In the genomic region with DNA sequence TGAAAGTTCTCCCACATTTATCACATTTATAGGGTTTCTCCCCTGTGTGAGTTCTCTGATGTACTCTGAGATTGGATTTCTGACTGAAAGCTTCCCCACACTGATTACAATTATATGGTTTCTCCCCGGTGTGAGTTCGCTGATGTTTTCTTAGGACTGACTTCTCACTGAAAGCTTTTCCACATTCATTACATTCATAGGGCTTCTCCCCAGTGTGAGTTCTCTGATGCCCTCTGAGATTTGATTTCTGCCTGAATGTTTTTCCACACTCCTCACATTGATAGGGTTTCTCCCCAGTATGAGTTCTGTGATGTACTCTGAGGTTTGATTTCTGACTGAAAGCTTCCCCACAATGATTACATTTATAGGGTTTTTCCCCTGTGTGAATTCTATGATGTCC, we compare ENCODE assay signal across 21 cellular contexts. TPM values are rescaled to one million over a fixed set of nuclear protein-coding genes. Genes with fewer than 3 reads are reported as not detected.
DNase-seq lines count a peak whose midpoint lies in the region; ATAC-seq, FAIRE-seq and TF ChIP-seq lines count a peak whose summit lies in the region.
"Had no signal": no experiment of that assay in that cellular context is flagged by ENCODE, and none has a peak within 500 bp of the region (broad histone marks: within the 10 kb centered on the region; RNA-seq: fewer than 3 reads in every experiment).

No MANE protein-coding gene starts in this region.

- H3K9me1 ChIP-seq in K562 (ENCODE audit: control insufficient read depth, insufficient read depth, low read length): no peaks in the 10 kb centered on the region

- no peak for FAIRE-seq in A549 (lab: Jason Lieb, UNC)
- no peak for FAIRE-seq in K562 (lab: Jason Lieb, UNC)
- FAIRE-seq in small intestine (lab: Jason Lieb, UNC): no peak
- FAIRE-seq: GM12892 had no signal

- no peaks in the 10 kb centered on the region for H4K20me1 ChIP-seq in K562 (replicated peaks; ENCODE audit: control insufficient read depth, insufficient read depth, low read length)

- peaks cover 14% of the 10 kb centered on the region for H3K36me3 ChIP-seq in K562 (ENCODE audit: control insufficient read depth, insufficient read depth, low read length)
- peaks cover 16 to 69% of the 10 kb centered on the region in 2 donors for H3K36me3 ChIP-seq in muscle layer of duodenum (ENCODE audit: control insufficient read depth in 1 of 2, insufficient read depth in 2 of 2, low read length in 2 of 2)
- H3K36me3 ChIP-seq in small intestine (ENCODE audit: control insufficient read depth in 2 of 2, insufficient read depth in 2 of 2, low read length in 2 of 2): peaks cover 4 to 13% of the 10 kb centered on the region in 2 donors

- H3K27me3 ChIP-seq in K562 (ENCODE audit: control insufficient read depth in 2 of 2, insufficient read depth in 2 of 2, low read length in 2 of 2): no peaks in the 10 kb centered on the region
- no peaks in the 10 kb centered on the region for H3K27me3 ChIP-seq in muscle layer of duodenum (ENCODE audit: low read depth, low read length)
- peaks cover 0 to 2% of the 10 kb centered on the region in 2 donors for H3K27me3 ChIP-seq in small intestine (ENCODE audit: control insufficient read depth in 2 of 2, insufficient read depth in 2 of 2, low read length in 2 of 2)
- H3K27me3 ChIP-seq: MG63 had no signal

- H3K4me2 ChIP-seq in A549 (no peak overlapping the region), K562 (ENCODE audit: insufficient read depth, low read length) (no peak overlapping the region)

- in situ Hi-C loops in K562 (cut with MboI): no loop called here

- no peak for TF ChIP-seq POLR2A in A549 (IDR thresholded peaks at IDR 0.05; ENCODE audit: low read length)
- no peak for TF ChIP-seq POLR2A in K562 (conservative IDR thresholded peaks at IDR 0.05)

- intact Hi-C loops in K562 (cut with micrococcal nuclease): no loop called here

- H3K27ac ChIP-seq in A549 (no peak overlapping the region), K562 (ENCODE audit: extremely low read depth, low read depth, low read length) (no peak overlapping the region), muscle layer of duodenum (ENCODE audit: low read length) (no peak overlapping the region), small intestine (ENCODE audit: low read depth in 1 of 2, low read length in 1 of 2) (no peak overlapping the region)

- no TSS peak for BruUV-seq in K562 (replicated peaks; lab: Mats Ljungman, UMichigan)

- no peak for TF ChIP-seq RAD21 in A549 (conservative IDR thresholded peaks at IDR 0.05 in 1 of 2, IDR thresholded peaks at IDR 0.05 in 1 of 2)
- no peak for TF ChIP-seq RAD21 in K562 (CRISPR knock-in tag; conservative IDR thresholded peaks at IDR 0.05 in 1 of 2, IDR thresholded peaks at IDR 0.05 in 1 of 2)

- H3K4me3 ChIP-seq in A549 (no peak overlapping the region), K562 (no peak overlapping the region), muscle layer of duodenum (ENCODE audit: low read depth in 1 of 2, low read length in 2 of 2) (peak overlapping the region; percentile 45 to 52), small intestine (ENCODE audit: low read depth in 1 of 2, low read length in 2 of 2) (no peak overlapping the region)
- H3K4me3 ChIP-seq: MG63 had no signal

- DNase-seq in A549 (ENCODE audit: low read depth in 1 of 2, low spot score in 1 of 2) (no peak), ELR (ENCODE audit: low read depth) (peak; percentile 1), K562 (ENCODE audit: extremely low read depth in 1 of 4, low spot score in 3 of 4) (no peak), NCI-H82 treated with DMSO at 0.1 percent for 48 hours (lab: John Stamatoyannopoulos, UW; ENCODE audit: unreplicated experiment) (no peak), small intestine (no peak)
- DNase-seq: Caco-2; CD4-positive, alpha-beta T cell; DND-41; GOT3; MG63; NCI-H1417; NCI-H1694 treated with DMSO at 0.1 percent for 48 hours; NCI-H2081 treated with DMSO at 0.1 percent for 48 hours; NCI-H2171 treated with DMSO at 0.1 percent for 48 hours; NCI-H446; NCI-H526; Right ventricle myocardium superior had no signal

- TF ChIP-seq CTCF in A549 (IDR thresholded peaks at IDR 0.05) (no peak), K562 (IDR thresholded peaks at IDR 0.05 in 2 of 3, conservative IDR thresholded peaks at IDR 0.05 in 1 of 3; ENCODE audit: insufficient read depth in 2 of 3, low read depth in 1 of 3, low read length in 3 of 3) (no peak)

- no peak for ATAC-seq in A549
- ATAC-seq in K562: no peak
- ATAC-seq in SK-N-SH treated with all-trans-retinoic acid at 6 μM for 48 hours: no peak
- ATAC-seq: HCT116 had no signal

- H3K79me2 ChIP-seq in K562 (ENCODE audit: control insufficient read depth, insufficient read depth, low read length): no peaks in the 10 kb centered on the region

- no peaks in the 10 kb centered on the region for H3K4me1 ChIP-seq in A549
- H3K4me1 ChIP-seq in K562 (replicated peaks in 1 of 2; ENCODE audit: control insufficient read depth in 2 of 2, insufficient read depth in 2 of 2, low read length in 2 of 2): no peaks in the 10 kb centered on the region
- H3K4me1 ChIP-seq in muscle layer of duodenum (ENCODE audit: control insufficient read depth in 1 of 2, insufficient read depth in 2 of 2, low read length in 2 of 2): no peaks in the 10 kb centered on the region
- H3K4me1 ChIP-seq in small intestine (ENCODE audit: control insufficient read depth in 2 of 2, insufficient read depth in 1 of 2, low read depth in 1 of 2, low read length in 1 of 2): no peaks in the 10 kb centered on the region
- H3K4me1 ChIP-seq: Caco-2 had no signal

- H3K9ac ChIP-seq in K562 (ENCODE audit: insufficient read depth in 1 of 2, low read depth in 2 of 2, low read length in 2 of 2): no peak overlapping the region

- CTCF ChIA-PET in A549 (lab: Yijun Ruan, JAX): no interaction called here
- CTCF ChIA-PET in K562 (lab: Yijun Ruan, JAX; ENCODE audit: low intra/inter-chr PET ratio): no interaction called here

- TF ChIP-seq EP300 in A549 (IDR thresholded peaks at IDR 0.05) (no peak), K562 (IDR thresholded peaks at IDR 0.05; ENCODE audit: low read length) (no peak)

- 97% methylated on average over 2 of the region's 2 CpGs for WGBS in A549 (ENCODE audit: missing lambda C conversion rate)
- 100% methylated on average over 2 of the region's 2 CpGs for WGBS in K562 (ENCODE audit: insufficient coverage, low coverage, missing lambda C conversion rate)
- 97 to 98% (median 98%) methylated on average over 2 of the region's 2 CpGs for WGBS in small intestine, 3 donors

- H3K9me3 ChIP-seq in A549 (peaks cover 96% of the 10 kb centered on the region), K562 (replicated peaks; ENCODE audit: control insufficient read depth, insufficient read depth, low read depth, low read length) (peaks cover 27% of the 10 kb centered on the region), muscle layer of duodenum (ENCODE audit: control insufficient read depth in 1 of 2, low read length in 2 of 2) (peaks cover 78 to 83% of the 10 kb centered on the region in 2 donors), small intestine (ENCODE audit: control insufficient read depth, low read depth) (no peaks in the 10 kb centered on the region)

- H2AFZ ChIP-seq in K562 (ENCODE audit: low read depth, low read length): no peak overlapping the region

- POLR2A ChIA-PET in A549 (lab: Yijun Ruan, JAX): no interaction called here
- POLR2A ChIA-PET in K562 (lab: Yijun Ruan, JAX): no interaction called here

RNA-seq across cellular contexts. Expression of a gene that starts 36.3 kb away (rescaled TPM):
- polyA plus RNA-seq in A549 (2011; rRNA removed) (2.1 and 2.7 TPM in 2 replicates), A549 (2017; fragmentation: RNase III; extraction: RNeasy Plus Mini Kit Qiagen cat#74134 plus additional on column Dnase treatment) (1.9 to 2.2 TPM (median 2.1 TPM) in 3 replicates), K562 (2011; rRNA removed) (4.5 and 4.6 TPM in 2 replicates), K562 (2014; fragmentation: Illumina TruSeq; extraction: Trizol) (3.9 and 4.2 TPM in 2 replicates), K562 (2014; fragmentation: Nextera tagmentation; extraction: Ambion mirVana) (under 1 TPM; 0.38 to 0.55 TPM), K562 (2014; rRNA removed) (3.2 and 5.3 TPM in 2 replicates), small intestine (1 to 10 TPM; 1.2 to 1.8 (median 1.6) TPM)
- polyA plus RNA-seq in A549 (2012; cell fraction: cytosol; rRNA removed): 0.65 and 0.82 TPM in 2 replicates
- polyA plus RNA-seq in A549 (2012; cell fraction: nucleus; rRNA removed): 0.82 and 1.3 TPM in 2 replicates
- 4.2 and 4.5 TPM in 2 replicates for polyA minus RNA-seq in A549 (2011; rRNA and poly(A)+ RNA removed)
- 4.7 and 25.6 TPM in 2 replicates for total RNA-seq in K562 (2011; cell fraction: chromatin; rRNA removed; ENCODE audit: low replicate concordance)
- total RNA-seq in K562 (2011; cell fraction: nucleolus; rRNA removed): 3.8 and 6.7 TPM in 2 replicates
- total RNA-seq in K562 (2011; cell fraction: nucleoplasm; rRNA removed): 7.1 and 7.6 TPM in 2 replicates
- total RNA-seq in K562 (2014; rRNA removed) (4.3 and 5.1 TPM in 2 replicates), K562 (2014; rRNA removed; fragmentation: Illumina TruSeq; extraction: Trizol) (6.0 and 6.4 TPM in 2 replicates), K562 (2015; rRNA removed; fragmentation: Illumina TruSeq; extraction: Trizol) (7.1 and 8.8 TPM in 2 replicates), K562 (2021) (4.5 and 4.9 TPM in 2 replicates)
- 1.0 and 1.2 TPM in 2 replicates for polyA plus RNA-seq in K562 (2011; cell fraction: cytosol; rRNA removed)
- polyA plus RNA-seq in K562 (2011; cell fraction: nucleus; rRNA removed): 7.1 and 9.6 TPM in 2 replicates
- 2.4 and 3.2 TPM in 2 replicates for polyA plus RNA-seq in K562 (2012)
- polyA minus RNA-seq in K562 (2011; rRNA and poly(A)+ RNA removed): 7.2 and 12.4 TPM in 2 replicates
- polyA minus RNA-seq in K562 (2011; cell fraction: cytosol; rRNA and poly(A)+ RNA removed): 1.4 and 3.0 TPM in 2 replicates
- 6.1 and 11.3 TPM in 2 replicates for polyA minus RNA-seq in K562 (2011; cell fraction: nucleus; rRNA and poly(A)+ RNA removed)

RNA-seq across cellular contexts. Expression of a gene that starts 40.1 kb away (rescaled TPM):
- polyA plus RNA-seq in A549 (2011; rRNA removed) (8.1 and 10.4 TPM in 2 replicates), A549 (2017; fragmentation: RNase III; extraction: RNeasy Plus Mini Kit Qiagen cat#74134 plus additional on column Dnase treatment) (5.3 to 5.6 TPM (median 5.4 TPM) in 3 replicates), K562 (2011; rRNA removed) (12.9 and 16.1 TPM in 2 replicates), K562 (2014; fragmentation: Illumina TruSeq; extraction: Trizol) (11.2 and 12.1 TPM in 2 replicates), K562 (2014; fragmentation: Nextera tagmentation; extraction: Ambion mirVana) (1 to 10 TPM; 5.3 to 5.5 TPM), K562 (2014; rRNA removed) (7.4 and 9.8 TPM in 2 replicates), small intestine (1 to 10 TPM; 1.4 to 3.4 (median 1.8) TPM)
- polyA plus RNA-seq in A549 (2012; cell fraction: cytosol; rRNA removed): 2.0 and 2.4 TPM in 2 replicates
- polyA plus RNA-seq in A549 (2012; cell fraction: nucleus; rRNA removed): 3.0 and 4.9 TPM in 2 replicates
- polyA minus RNA-seq in A549 (2011; rRNA and poly(A)+ RNA removed): 22.0 and 30.0 TPM in 2 replicates
- total RNA-seq in K562 (2011; cell fraction: chromatin; rRNA removed; ENCODE audit: low replicate concordance): 21.5 and 34.3 TPM in 2 replicates
- total RNA-seq in K562 (2011; cell fraction: nucleolus; rRNA removed): 13.0 and 17.5 TPM in 2 replicates
- 19.2 and 19.6 TPM in 2 replicates for total RNA-seq in K562 (2011; cell fraction: nucleoplasm; rRNA removed)
- total RNA-seq in K562 (2014; rRNA removed) (8.3 and 8.7 TPM in 2 replicates), K562 (2014; rRNA removed; fragmentation: Illumina TruSeq; extraction: Trizol) (17.0 and 20.5 TPM in 2 replicates), K562 (2015; rRNA removed; fragmentation: Illumina TruSeq; extraction: Trizol) (11.6 and 12.7 TPM in 2 replicates), K562 (2021) (7.6 and 11.4 TPM in 2 replicates)
- polyA plus RNA-seq in K562 (2011; cell fraction: cytosol; rRNA removed): 3.9 and 5.2 TPM in 2 replicates
- 18.5 and 18.7 TPM in 2 replicates for polyA plus RNA-seq in K562 (2011; cell fraction: nucleus; rRNA removed)
- polyA plus RNA-seq in K562 (2012): 4.5 and 7.2 TPM in 2 replicates
- 20.8 and 24.8 TPM in 2 replicates for polyA minus RNA-seq in K562 (2011; rRNA and poly(A)+ RNA removed)
- polyA minus RNA-seq in K562 (2011; cell fraction: cytosol; rRNA and poly(A)+ RNA removed): 3.5 and 5.2 TPM in 2 replicates
- polyA minus RNA-seq in K562 (2011; cell fraction: nucleus; rRNA and poly(A)+ RNA removed): 24.2 and 42.8 TPM in 2 replicates

Comparison
In these comparisons a context has a peak if more than half of its experiments do, and no peak if none do; other contexts are left out.
1. H3K4me3 ChIP-seq: peak in muscle layer of duodenum (2 of 2); none in A549 (single experiment), K562 (single experiment) and small intestine (0 of 2).